Comparison of ENCODE assay signal across 18 cellular contexts in the genomic region with DNA sequence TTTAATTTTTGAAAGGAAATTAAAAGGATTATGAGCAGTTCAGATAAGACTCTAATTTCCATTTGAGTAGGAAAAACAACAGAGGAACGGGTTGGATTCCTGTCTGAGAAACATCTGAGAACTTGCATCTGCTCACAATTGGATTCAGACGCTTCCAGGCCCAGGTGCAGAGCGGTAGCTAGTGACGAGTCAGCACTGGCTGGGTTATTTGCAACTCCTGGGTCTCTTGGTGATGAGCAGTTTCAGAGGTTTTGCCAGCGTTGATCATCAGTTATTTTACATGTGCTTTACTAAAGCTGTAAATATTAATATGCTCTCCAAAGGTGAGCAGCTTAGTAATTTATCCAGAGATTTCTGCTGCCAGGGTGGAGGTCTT. TPM values are rescaled to one million over a fixed set of nuclear protein-coding genes. Genes with fewer than 3 reads are reported as not detected.
DNase-seq lines count a peak whose midpoint lies in the region; ATAC-seq and TF ChIP-seq lines count a peak whose summit lies in the region.
"Had no signal": no experiment of that assay in that cellular context is flagged by ENCODE, and none has a peak within 500 bp of the region (broad histone marks: within the 10 kb centered on the region; RNA-seq: fewer than 3 reads in every experiment).

No MANE protein-coding gene starts in this region.

- WGBS in prostate gland: 65% methylated on average over 5 of the region's 5 CpGs

- H3K4me3 Mint-ChIP-seq in glutamatergic neuron (ENCODE audit: unreplicated experiment): no peak overlapping the region
- H3K4me3 Mint-ChIP-seq: CD8-positive, alpha-beta T cell had no signal

- peak overlapping the region; percentile 22 for H3K27ac Mint-ChIP-seq in glutamatergic neuron (ENCODE audit: unreplicated experiment)
- H3K27ac Mint-ChIP-seq: CD8-positive, alpha-beta T cell had no signal

- peaks cover 6% of the 10 kb centered on the region for H3K9me3 Mint-ChIP-seq in glutamatergic neuron (ENCODE audit: unreplicated experiment)
- H3K9me3 Mint-ChIP-seq: CD8-positive, alpha-beta T cell had no signal

- no peaks in the 10 kb centered on the region for H3K27me3 ChIP-seq in left ventricle myocardium inferior (ENCODE audit: low read depth)
- H3K27me3 ChIP-seq in thoracic aorta (replicated peaks; ENCODE audit: insufficient read depth): no peaks in the 10 kb centered on the region
- H3K27me3 ChIP-seq in prostate gland (replicated peaks; ENCODE audit: insufficient read depth): no peaks in the 10 kb centered on the region
- H3K27me3 ChIP-seq: BLaER1 had no signal

- peaks cover 5% of the 10 kb centered on the region for H3K27me3 Mint-ChIP-seq in glutamatergic neuron (ENCODE audit: unreplicated experiment)

- TF ChIP-seq POLR2A in prostate gland (IDR thresholded peaks at IDR 0.05): no peak

- H3K36me3 ChIP-seq in left ventricle myocardium inferior (no peaks in the 10 kb centered on the region), thoracic aorta (peaks cover 18% of the 10 kb centered on the region), prostate gland (no peaks in the 10 kb centered on the region)
- H3K36me3 ChIP-seq: BLaER1 had no signal

- intact Hi-C loops in left ventricle myocardium inferior (cut with micrococcal nuclease) (no loop called here), left ventricle myocardium superior (cut with micrococcal nuclease) (no loop called here), prostate gland (cut with DNase I) (no loop called here)

- TF ChIP-seq CTCF in left ventricle myocardium inferior (IDR thresholded peaks at IDR 0.05; ENCODE audit: borderline replicate concordance): no peak
- TF ChIP-seq CTCF in astrocyte of the spinal cord (IDR thresholded peaks at IDR 0.05; ENCODE audit: low read depth, low read length): no peak
- TF ChIP-seq CTCF in glutamatergic neuron (IDR thresholded peaks at IDR 0.05; ENCODE audit: partially characterized antibody, unreplicated experiment): no peak
- TF ChIP-seq CTCF in thoracic aorta (IDR thresholded peaks at IDR 0.05): no peak
- TF ChIP-seq CTCF in prostate gland (IDR thresholded peaks at IDR 0.05): no peak

- in situ Hi-C loops in astrocyte of the spinal cord (cut with HindIII; ENCODE audit: low sequenced_read_pairs): no loop called here

- H3K4me3 ChIP-seq in left ventricle myocardium inferior (no peak overlapping the region), astrocyte of the spinal cord (ENCODE audit: low read depth, low read length) (no peak overlapping the region), thoracic aorta (no peak overlapping the region), prostate gland (no peak overlapping the region)
- H3K4me3 ChIP-seq: BLaER1 had no signal

- H3K36me3 Mint-ChIP-seq in glutamatergic neuron (ENCODE audit: unreplicated experiment): no peaks in the 10 kb centered on the region
- H3K36me3 Mint-ChIP-seq: CD8-positive, alpha-beta T cell had no signal

- DNase-seq in left ventricle myocardium inferior (no peak), left ventricle myocardium superior (no peak), astrocyte of the spinal cord (ENCODE audit: low read depth, low spot score) (peak; percentile 8), glutamatergic neuron (no peak), thoracic aorta (ENCODE audit: low spot score) (no peak), prostate gland (ENCODE audit: low spot score) (no peak), NCI-H524 treated with DMSO at 0.1 percent for 48 hours (lab: John Stamatoyannopoulos, UW) (no peak)
- DNase-seq: CD8-positive, alpha-beta T cell; DMS79 treated with DMSO at 0.1 percent for 48 hours; NCI-H1092 treated with DMSO at 0.1 percent for 48 hours; NCI-H187; NCI-H226; NCI-H69 had no signal

- H3K9me3 ChIP-seq in left ventricle myocardium inferior (replicated peaks): no peaks in the 10 kb centered on the region
- H3K9me3 ChIP-seq in thoracic aorta: no peaks in the 10 kb centered on the region
- no peaks in the 10 kb centered on the region for H3K9me3 ChIP-seq in prostate gland
- H3K9me3 ChIP-seq: BLaER1 had no signal

- no peak for ATAC-seq in left ventricle myocardium superior
- no peak for ATAC-seq in thoracic aorta (ENCODE audit: insufficient number of reproducible peaks, low FRiP score, low read depth)
- ATAC-seq in GM21360 (IDR thresholded peaks at IDR 0.05; ENCODE audit: unreplicated experiment): no peak
- ATAC-seq: CD8-positive, alpha-beta T cell; HepG2 had no signal

- H3K4me1 ChIP-seq in left ventricle myocardium inferior (peaks cover 18% of the 10 kb centered on the region), thoracic aorta (ENCODE audit: control insufficient read depth in 1 of 2, low read depth in 2 of 2) (peaks cover 3 to 18% of the 10 kb centered on the region in 2 donors), prostate gland (replicated peaks) (no peaks in the 10 kb centered on the region)

- peak overlapping the region; percentile 69 for H3K27ac ChIP-seq in left ventricle myocardium inferior (replicated peaks)
- peak overlapping the region; percentile 64 to 81 for H3K27ac ChIP-seq in thoracic aorta
- no peak overlapping the region for H3K27ac ChIP-seq in prostate gland
- H3K27ac ChIP-seq: BLaER1 had no signal

- H3K4me1 Mint-ChIP-seq in glutamatergic neuron (ENCODE audit: low read depth, unreplicated experiment): peaks cover 35% of the 10 kb centered on the region

RNA-seq across cellular contexts. Expression of gene B3GNT7, which starts 39.0 kb away (rescaled TPM):
- total RNA-seq in left ventricle myocardium inferior (2.4 TPM), left ventricle myocardium superior (8.1 TPM), glutamatergic neuron (ENCODE audit: unreplicated experiment) (0.27 TPM), thoracic aorta (10 to 100 TPM; 11.4 to 17.5 TPM), prostate gland (1 to 10 TPM; 2.1 to 7.4 TPM)
- total RNA-seq: A172, MCF 10A had no signal

Comparison
In these comparisons a context has a peak if more than half of its experiments do, and no peak if none do; other contexts are left out.
1. H3K27ac ChIP-seq: peak in left ventricle myocardium inferior (single experiment) and thoracic aorta (2 of 2); none in prostate gland (0 of 2).